In genomic region chr11:126303623-126304456, GRCh38 we compare ENCODE assay signal across 1 cellular context.
TF ChIP-seq lines count a peak whose summit lies in the region.

A gene with protein sequence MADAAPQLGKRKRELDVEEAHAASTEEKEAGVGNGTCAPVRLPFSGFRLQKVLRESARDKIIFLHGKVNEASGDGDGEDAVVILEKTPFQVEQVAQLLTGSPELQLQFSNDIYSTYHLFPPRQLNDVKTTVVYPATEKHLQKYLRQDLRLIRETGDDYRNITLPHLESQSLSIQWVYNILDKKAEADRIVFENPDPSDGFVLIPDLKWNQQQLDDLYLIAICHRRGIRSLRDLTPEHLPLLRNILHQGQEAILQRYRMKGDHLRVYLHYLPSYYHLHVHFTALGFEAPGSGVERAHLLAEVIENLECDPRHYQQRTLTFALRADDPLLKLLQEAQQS (plus strand): TSS chr11:126304060. CDS start chr11:126304081, 21 bp downstream.

TF ChIP-seq in HepG2, 621 proteins besides CTCF, POLR2A, EP300 and RAD21 (continued from another document and continues in another):
- TF ChIP-seq, protein P1, sequence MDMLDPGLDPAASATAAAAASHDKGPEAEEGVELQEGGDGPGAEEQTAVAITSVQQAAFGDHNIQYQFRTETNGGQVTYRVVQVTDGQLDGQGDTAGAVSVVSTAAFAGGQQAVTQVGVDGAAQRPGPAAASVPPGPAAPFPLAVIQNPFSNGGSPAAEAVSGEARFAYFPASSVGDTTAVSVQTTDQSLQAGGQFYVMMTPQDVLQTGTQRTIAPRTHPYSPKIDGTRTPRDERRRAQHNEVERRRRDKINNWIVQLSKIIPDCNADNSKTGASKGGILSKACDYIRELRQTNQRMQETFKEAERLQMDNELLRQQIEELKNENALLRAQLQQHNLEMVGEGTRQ (IDR thresholded peaks at IDR 0.05; ENCODE audit: low read depth, low read length): no peak
- TF ChIP-seq, protein P1 (CRISPR knock-in tag; IDR thresholded peaks at IDR 0.05; ENCODE audit: borderline replicate concordance): no peak
- TF ChIP-seq NR1H2 (CRISPR knock-in tag; IDR thresholded peaks at IDR 0.05; ENCODE audit: borderline replicate concordance, low read depth) (peak; percentile 83; the same call in 1 of the 2 replicates), POLR2G (IDR thresholded peaks at IDR 0.05; ENCODE audit: low read depth, low read length) (peak; percentile 99), ZNF124 (CRISPR knock-in tag; IDR thresholded peaks at IDR 0.05) (peak; percentile 64; the same call in 1 of the 2 replicates), FOXP4 (CRISPR knock-in tag; IDR thresholded peaks at IDR 0.05) (no peak), MIER3 (CRISPR knock-in tag; IDR thresholded peaks at IDR 0.05; ENCODE audit: borderline replicate concordance) (peak; percentile 56; the same call in 1 of the 2 replicates), ZSCAN12 (CRISPR knock-in tag; IDR thresholded peaks at IDR 0.05) (peak; percentile 85; the same call in 1 of the 2 replicates), THAP9 (CRISPR knock-in tag; IDR thresholded peaks at IDR 0.05; ENCODE audit: borderline replicate concordance) (peak; percentile 85; the same call in 1 of the 2 replicates), PITX1 (CRISPR knock-in tag; IDR thresholded peaks at IDR 0.05) (peak; percentile 62), RELA (CRISPR knock-in tag; IDR thresholded peaks at IDR 0.05) (no peak; the same call in none of the 2 replicates), STAG1 (CRISPR knock-in tag; IDR thresholded peaks at IDR 0.05) (no peak; the same call in 1 of the 2 replicates), MXI1 (IDR thresholded peaks at IDR 0.05; ENCODE audit: borderline replicate concordance, low read depth, low read length) (peak; percentile 90; the same call in 2 of the 3 replicates), ZNF549 (CRISPR knock-in tag; IDR thresholded peaks at IDR 0.05) (no peak), HCFC1 (IDR thresholded peaks at IDR 0.05; ENCODE audit: low read depth, low read length) (no peak), ZNF235 (CRISPR knock-in tag; IDR thresholded peaks at IDR 0.05; ENCODE audit: borderline replicate concordance) (peak; percentile 84), RORA (CRISPR knock-in tag; IDR thresholded peaks at IDR 0.05) (no peak), ZNF547 (CRISPR knock-in tag; IDR thresholded peaks at IDR 0.05) (peak; percentile 98), ZNF280D (CRISPR knock-in tag; IDR thresholded peaks at IDR 0.05) (peak; percentile 41; the same call in 1 of the 2 replicates), CCDC6 (CRISPR knock-in tag; IDR thresholded peaks at IDR 0.05) (peak; percentile 94), ZNF7 (CRISPR knock-in tag; IDR thresholded peaks at IDR 0.05) (peak; percentile 67), POLR2AphosphoS5 (IDR thresholded peaks at IDR 0.05; ENCODE audit: low read depth, low read length) (peak; percentile 92), ZSCAN29 (CRISPR knock-in tag; conservative IDR thresholded peaks at IDR 0.05) (no peak), ZNF619 (CRISPR knock-in tag; IDR thresholded peaks at IDR 0.05) (no peak), FOXA1 (IDR thresholded peaks at IDR 0.05) (no peak), FOXA1 (CRISPR knock-in tag; IDR thresholded peaks at IDR 0.05) (0 out of 2 replicates have a peak, but pooled peaks have one; percentile 33), FOXK2 (IDR thresholded peaks at IDR 0.05) (no peak), ZBTB3 (CRISPR knock-in tag; IDR thresholded peaks at IDR 0.05; ENCODE audit: borderline replicate concordance, low read depth) (peak; percentile 54; the same call in 1 of the 2 replicates), LBX2 (CRISPR knock-in tag; IDR thresholded peaks at IDR 0.05; ENCODE audit: borderline replicate concordance) (peak; percentile 94; the same call in 1 of the 2 replicates), ZNF562 (CRISPR knock-in tag; IDR thresholded peaks at IDR 0.05; ENCODE audit: borderline replicate concordance) (no peak), ZFP36L1 (CRISPR knock-in tag; IDR thresholded peaks at IDR 0.05) (peak; percentile 100), ZSCAN22 (CRISPR knock-in tag; IDR thresholded peaks at IDR 0.05) (no peak), ZNF75D (CRISPR knock-in tag; IDR thresholded peaks at IDR 0.05; ENCODE audit: borderline replicate concordance) (no peak), ZNF468 (CRISPR knock-in tag; IDR thresholded peaks at IDR 0.05) (no peak), ZNF777 (CRISPR knock-in tag; IDR thresholded peaks at IDR 0.05) (peak; percentile 61; the same call in 1 of the 2 replicates), KDM3A (CRISPR knock-in tag; IDR thresholded peaks at IDR 0.05; ENCODE audit: low read depth) (peak; percentile 76; the same call in 1 of the 2 replicates), RARA (CRISPR knock-in tag; IDR thresholded peaks at IDR 0.05) (no peak), ZNF17 (CRISPR knock-in tag; IDR thresholded peaks at IDR 0.05) (no peak), PHF5A (CRISPR knock-in tag; IDR thresholded peaks at IDR 0.05; ENCODE audit: low read depth, unreplicated experiment) (no peak)
- TF ChIP-seq, protein P2, sequence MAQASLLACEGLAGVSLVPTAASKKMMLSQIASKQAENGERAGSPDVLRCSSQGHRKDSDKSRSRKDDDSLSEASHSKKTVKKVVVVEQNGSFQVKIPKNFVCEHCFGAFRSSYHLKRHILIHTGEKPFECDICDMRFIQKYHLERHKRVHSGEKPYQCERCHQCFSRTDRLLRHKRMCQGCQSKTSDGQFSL (CRISPR knock-in tag; IDR thresholded peaks at IDR 0.05): no peak
- TF ChIP-seq, protein P3, sequence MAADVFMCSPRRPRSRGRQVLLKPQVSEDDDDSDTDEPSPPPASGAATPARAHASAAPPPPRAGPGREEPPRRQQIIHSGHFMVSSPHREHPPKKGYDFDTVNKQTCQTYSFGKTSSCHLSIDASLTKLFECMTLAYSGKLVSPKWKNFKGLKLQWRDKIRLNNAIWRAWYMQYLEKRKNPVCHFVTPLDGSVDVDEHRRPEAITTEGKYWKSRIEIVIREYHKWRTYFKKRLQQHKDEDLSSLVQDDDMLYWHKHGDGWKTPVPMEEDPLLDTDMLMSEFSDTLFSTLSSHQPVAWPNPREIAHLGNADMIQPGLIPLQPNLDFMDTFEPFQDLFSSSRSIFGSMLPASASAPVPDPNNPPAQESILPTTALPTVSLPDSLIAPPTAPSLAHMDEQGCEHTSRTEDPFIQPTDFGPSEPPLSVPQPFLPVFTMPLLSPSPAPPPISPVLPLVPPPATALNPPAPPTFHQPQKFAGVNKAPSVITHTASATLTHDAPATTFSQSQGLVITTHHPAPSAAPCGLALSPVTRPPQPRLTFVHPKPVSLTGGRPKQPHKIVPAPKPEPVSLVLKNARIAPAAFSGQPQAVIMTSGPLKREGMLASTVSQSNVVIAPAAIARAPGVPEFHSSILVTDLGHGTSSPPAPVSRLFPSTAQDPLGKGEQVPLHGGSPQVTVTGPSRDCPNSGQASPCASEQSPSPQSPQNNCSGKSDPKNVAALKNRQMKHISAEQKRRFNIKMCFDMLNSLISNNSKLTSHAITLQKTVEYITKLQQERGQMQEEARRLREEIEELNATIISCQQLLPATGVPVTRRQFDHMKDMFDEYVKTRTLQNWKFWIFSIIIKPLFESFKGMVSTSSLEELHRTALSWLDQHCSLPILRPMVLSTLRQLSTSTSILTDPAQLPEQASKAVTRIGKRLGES (CRISPR knock-in tag; IDR thresholded peaks at IDR 0.05; ENCODE audit: borderline replicate concordance): peak; percentile 70; the same call in 1 of the 2 replicates
- TF ChIP-seq, protein P4, sequence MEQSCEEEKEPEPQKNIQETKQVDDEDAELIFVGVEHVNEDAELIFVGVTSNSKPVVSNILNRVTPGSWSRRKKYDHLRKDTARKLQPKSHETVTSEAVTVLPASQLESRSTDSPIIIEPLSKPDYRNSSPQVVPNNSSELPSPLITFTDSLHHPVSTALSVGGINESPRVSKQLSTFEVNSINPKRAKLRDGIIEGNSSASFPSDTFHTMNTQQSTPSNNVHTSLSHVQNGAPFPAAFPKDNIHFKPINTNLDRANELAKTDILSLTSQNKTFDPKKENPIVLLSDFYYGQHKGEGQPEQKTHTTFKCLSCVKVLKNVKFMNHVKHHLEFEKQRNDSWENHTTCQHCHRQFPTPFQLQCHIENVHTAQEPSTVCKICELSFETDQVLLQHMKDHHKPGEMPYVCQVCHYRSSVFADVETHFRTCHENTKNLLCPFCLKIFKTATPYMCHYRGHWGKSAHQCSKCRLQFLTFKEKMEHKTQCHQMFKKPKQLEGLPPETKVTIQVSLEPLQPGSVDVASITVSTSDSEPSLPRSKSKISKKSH (CRISPR knock-in tag; IDR thresholded peaks at IDR 0.05; ENCODE audit: borderline replicate concordance): peak; percentile 32; the same call in 1 of the 2 replicates
- TF ChIP-seq, protein P5, sequence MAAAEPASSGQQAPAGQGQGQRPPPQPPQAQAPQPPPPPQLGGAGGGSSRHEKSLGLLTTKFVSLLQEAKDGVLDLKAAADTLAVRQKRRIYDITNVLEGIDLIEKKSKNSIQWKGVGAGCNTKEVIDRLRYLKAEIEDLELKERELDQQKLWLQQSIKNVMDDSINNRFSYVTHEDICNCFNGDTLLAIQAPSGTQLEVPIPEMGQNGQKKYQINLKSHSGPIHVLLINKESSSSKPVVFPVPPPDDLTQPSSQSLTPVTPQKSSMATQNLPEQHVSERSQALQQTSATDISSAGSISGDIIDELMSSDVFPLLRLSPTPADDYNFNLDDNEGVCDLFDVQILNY (CRISPR knock-in tag; conservative IDR thresholded peaks at IDR 0.05): peak; percentile 92
